8 cellular contexts compared by ENCODE assay signal in genomic region chrX:23616361-23616760, GRCh38. TPM values are rescaled to one million over a fixed set of nuclear protein-coding genes. Genes with fewer than 3 reads are reported as not detected.
DNase-seq lines count a peak whose midpoint lies in the region; ATAC-seq and TF ChIP-seq lines count a peak whose summit lies in the region.

No MANE protein-coding gene starts in this region.

- no peak overlapping the region for H3K4me2 ChIP-seq in PC-3 (ENCODE audit: low read length)

- H3K27me3 ChIP-seq in PC-3 (ENCODE audit: low read length) (no peaks in the 10 kb centered on the region; the same call in 1 of the 2 replicates), upper lobe of right lung (no peaks in the 10 kb centered on the region)

- POLR2A ChIA-PET in PC-3 (lab: Charles Lee; ENCODE audit: unreplicated experiment): no interaction called here

- no peaks in the 10 kb centered on the region for H3K9me3 ChIP-seq in PC-3 (ENCODE audit: low read length)
- H3K9me3 ChIP-seq in upper lobe of right lung: no peaks in the 10 kb centered on the region

- peak; percentile 62 for ATAC-seq in HG02678 (IDR thresholded peaks at IDR 0.05; ENCODE audit: unreplicated experiment)
- no peak for ATAC-seq in PC-3
- ATAC-seq in upper lobe of right lung: peak; percentile 39
- no peak for ATAC-seq in GM19324 (IDR thresholded peaks at IDR 0.05; ENCODE audit: low FRiP score, unreplicated experiment)

- H3K9ac ChIP-seq in PC-3 (ENCODE audit: low read length): no peak overlapping the region

- CTCF ChIA-PET in PC-3 (lab: Charles Lee): interaction anchor here (0.6 kb wide), 1 partner anchor 1492 kb away, joined by 7 read pairs; no protein-coding TSS in a partner anchor

- H3K79me2 ChIP-seq in PC-3 (ENCODE audit: low read length): no peaks in the 10 kb centered on the region

- H3K36me3 ChIP-seq in PC-3 (ENCODE audit: low read depth, low read length) (no peaks in the 10 kb centered on the region), upper lobe of right lung (no peaks in the 10 kb centered on the region)

- no peak overlapping the region for H3K4me3 ChIP-seq in PC-3 (ENCODE audit: low read length)
- H3K4me3 ChIP-seq in fibroblast of pulmonary artery (replicated peaks; ENCODE audit: low read depth, low read length): no peak overlapping the region
- H3K4me3 ChIP-seq in upper lobe of right lung: no peak overlapping the region

- H4K20me1 ChIP-seq in PC-3 (ENCODE audit: low read length): no peaks in the 10 kb centered on the region

- H3K27ac ChIP-seq in PC-3 (ENCODE audit: low read length): no peak overlapping the region
- no peak overlapping the region for H3K27ac ChIP-seq in upper lobe of right lung

- no TSS peak for BruUV-seq in PC-3 (replicated peaks; lab: Mats Ljungman, UMichigan)

- no peaks in the 10 kb centered on the region for H3F3A ChIP-seq in PC-3 (ENCODE audit: low read length, unreplicated experiment)

- DNase-seq in NCI-H748 (lab: John Stamatoyannopoulos, UW; ENCODE audit: unreplicated experiment) (peak; percentile 30), NCI-H748 treated with DMSO at 0.1 percent for 48 hours (lab: John Stamatoyannopoulos, UW) (no peak), PC-3 (peak; percentile 48), fibroblast of pulmonary artery (ENCODE audit: low read depth) (peak; percentile 45), upper lobe of right lung (no peak), cortex of kidney (lab: John Stamatoyannopoulos, UW) (no peak)

- peak; percentile 57; the same call in 1 of the 2 replicates for TF ChIP-seq CTCF in PC-3 (conservative IDR thresholded peaks at IDR 0.05; ENCODE audit: low read depth, low read length)
- TF ChIP-seq CTCF in fibroblast of pulmonary artery (IDR thresholded peaks at IDR 0.05; ENCODE audit: low read length, missing control alignments): peak; percentile 55
- TF ChIP-seq CTCF in upper lobe of right lung (IDR thresholded peaks at IDR 0.05): peak; percentile 56

- H3K9me2 ChIP-seq in PC-3 (replicated peaks; ENCODE audit: low read length): no peaks in the 10 kb centered on the region

- H3K4me1 ChIP-seq in PC-3 (ENCODE audit: insufficient read depth, low read length) (no peaks in the 10 kb centered on the region), upper lobe of right lung (no peaks in the 10 kb centered on the region)

- no peak overlapping the region for H2AFZ ChIP-seq in PC-3 (ENCODE audit: low read length)

- intact Hi-C loops in PC-3 (cut with micrococcal nuclease) (loop anchor here (2.0 kb wide), 1 partner anchor 1632 kb away; no protein-coding TSS in a partner anchor), upper lobe of right lung (cut with DNase I) (no loop called here)

RNA-seq across cellular contexts. Expression of gene PRDX4, which starts 50.9 kb away (rescaled TPM):
- total RNA-seq in PC-3 (2014; rRNA removed): 249 and 276 TPM in 2 replicates
- 37.7 TPM for total RNA-seq in upper lobe of right lung

Comparison
In these comparisons a context has a peak if more than half of its experiments do, and no peak if none do; other contexts are left out.
1. DNase-seq: peak in NCI-H748 (single experiment), PC-3 (single experiment) and fibroblast of pulmonary artery (single experiment); none in NCI-H748 treated with DMSO at 0.1 percent for 48 hours (single experiment), upper lobe of right lung (single experiment) and cortex of kidney (single experiment).
2. ATAC-seq: peak in HG02678 (single experiment) and upper lobe of right lung (single experiment); none in PC-3 (single experiment) and GM19324 (single experiment).
3. Peak in every context shown above with its lines, with median percentiles within 50 percentile points of each other: CTCF ChIP-seq.